In the genomic region with DNA sequence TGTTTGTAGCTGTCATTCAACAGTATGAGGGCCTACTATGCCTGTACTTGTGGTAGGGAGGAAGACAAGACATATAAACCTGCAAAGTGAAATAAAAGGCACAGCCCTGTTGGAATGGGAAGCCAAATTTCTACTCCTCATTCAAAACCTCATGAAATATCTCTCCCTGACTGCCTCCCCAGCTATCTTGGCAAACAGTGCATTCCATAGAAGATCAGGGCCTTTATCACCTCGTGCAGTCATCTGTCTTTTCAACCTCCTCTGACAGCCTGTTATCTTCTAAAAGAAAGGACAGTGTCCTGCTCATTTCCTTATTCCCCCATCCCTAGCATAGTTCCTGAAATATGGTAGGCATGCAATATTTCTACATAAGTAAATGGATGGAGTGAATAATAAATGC, we compare ENCODE assay signal across 13 cellular contexts.
DNase-seq lines count a peak whose midpoint lies in the region; ATAC-seq and TF ChIP-seq lines count a peak whose summit lies in the region.
"Had no signal": no experiment of that assay in that cellular context is flagged by ENCODE, and none has a peak within 500 bp of the region (broad histone marks: within the 10 kb centered on the region; RNA-seq: fewer than 3 reads in every experiment).

No MANE protein-coding gene starts in this region.

- H3K4me3 ChIP-seq in DOHH2 (ENCODE audit: low read length), result no peak overlapping the region
- no peak overlapping the region for H3K4me3 ChIP-seq in trophoblast cell (ENCODE audit: low read depth, low read length)
- no peak overlapping the region for H3K4me3 ChIP-seq in lower leg skin (ENCODE audit: low read depth, poor library complexity, severe bottlenecking)
- H3K4me3 ChIP-seq: GM12878, thoracic aorta had no signal

- no peak overlapping the region for H4K91ac ChIP-seq in trophoblast cell (ENCODE audit: low read depth, low read length)

- intact Hi-C loops in lower leg skin (cut with DNase I; ENCODE audit: low total_unique reads), result no loop called here

- H3K18ac ChIP-seq in trophoblast cell (ENCODE audit: low read length), result no peak overlapping the region

- no peak overlapping the region for H2BK120ac ChIP-seq in trophoblast cell (ENCODE audit: insufficient read depth, low read length, poor library complexity)

- H2AK5ac ChIP-seq in trophoblast cell (ENCODE audit: low read length), result no peak overlapping the region

- DNase-seq in NCI-H226, result peak; percentile 90
- DNase-seq in caudate nucleus (lab: John Stamatoyannopoulos, UW), result no peak
- peak; percentile 75 to 90 for DNase-seq in trophoblast cell
- no peak for DNase-seq in lower leg skin (ENCODE audit: low spot score in 2 of 2)
- no peak for DNase-seq in NCI-H1930 (lab: John Stamatoyannopoulos, UW)
- DNase-seq: activated naive CD4-positive, alpha-beta T cell treated with anti-CD3 and anti-CD28 coated beads, Interleukin-2, amount 50 U/mL, for 16 hours; NCI-H2107 had no signal

- H2BK5ac ChIP-seq in trophoblast cell (ENCODE audit: low read depth, low read length, poor library complexity), result no peak overlapping the region

- WGBS in trophoblast cell (ENCODE audit: extremely low coverage, insufficient coverage, insufficient read length), result no CpG with 5 or more reads among the region's 1 CpG
- 47 to 60% methylated on average over 1 of the region's 1 CpG for WGBS in lower leg skin, 2 donors

- H3K9me2 ChIP-seq in DOHH2 (replicated peaks; ENCODE audit: control insufficient read depth, low read length), result no peaks in the 10 kb centered on the region

- H3K27me3 ChIP-seq in DOHH2 (ENCODE audit: control insufficient read depth, low read length) (no peaks in the 10 kb centered on the region), trophoblast cell (ENCODE audit: insufficient read depth, low read length) (no peaks in the 10 kb centered on the region)

- H3K14ac ChIP-seq in trophoblast cell (ENCODE audit: low read length), result no peak overlapping the region

- TF ChIP-seq CTCF in DOHH2 (IDR thresholded peaks at IDR 0.05; ENCODE audit: low read depth, low read length, poor library complexity, severe bottlenecking), result no peak
- no peak for TF ChIP-seq CTCF in lower leg skin (IDR thresholded peaks at IDR 0.05)

- peak overlapping the region; percentile 79; the same call in 1 of the 2 replicates for H3K27ac ChIP-seq in DOHH2 (ENCODE audit: low read depth, low read length)
- peak overlapping the region; percentile 72 for H3K27ac ChIP-seq in caudate nucleus (ENCODE audit: low read depth, low read length)
- peak overlapping the region; percentile 80 for H3K27ac ChIP-seq in trophoblast cell (ENCODE audit: low read depth, low read length)
- H3K27ac ChIP-seq: C4-2B had no signal

- H3K36me3 ChIP-seq in DOHH2 (ENCODE audit: control insufficient read depth, low read length) (no peaks in the 10 kb centered on the region), trophoblast cell (ENCODE audit: control insufficient read depth in 1 of 2, insufficient read depth in 2 of 2, low read length in 2 of 2) (no peaks in the 10 kb centered on the region)
- H3K36me3 ChIP-seq: thoracic aorta had no signal

- no peak overlapping the region for H2BK12ac ChIP-seq in trophoblast cell (ENCODE audit: low read length)

- H3K9me3 ChIP-seq in DOHH2 (ENCODE audit: control insufficient read depth, insufficient read depth, low read length) (no peaks in the 10 kb centered on the region), trophoblast cell (ENCODE audit: insufficient read depth, low read depth, low read length) (no peaks in the 10 kb centered on the region)
- H3K9me3 ChIP-seq: thoracic aorta had no signal

- H4K20me1 ChIP-seq in DOHH2 (ENCODE audit: control insufficient read depth, insufficient read depth, low read depth, low read length), result no peaks in the 10 kb centered on the region

- H3K23ac ChIP-seq in trophoblast cell (ENCODE audit: low read length), result no peak overlapping the region

- H3K4me1 ChIP-seq in DOHH2 (ENCODE audit: control insufficient read depth, low read length) (peaks cover 37% of the 10 kb centered on the region), trophoblast cell (ENCODE audit: control insufficient read depth in 1 of 2, insufficient read depth in 2 of 2, low read length in 2 of 2) (peaks cover 5 to 11% of the 10 kb centered on the region in 2 experiments)

- peak overlapping the region; percentile 84 for H3K4me2 ChIP-seq in DOHH2 (ENCODE audit: low read length)
- no peak overlapping the region for H3K4me2 ChIP-seq in trophoblast cell (ENCODE audit: low read length)

- H3K79me2 ChIP-seq in DOHH2 (ENCODE audit: control insufficient read depth, low read length) (no peaks in the 10 kb centered on the region), trophoblast cell (ENCODE audit: control insufficient read depth, insufficient read depth, low read length, poor library complexity) (no peaks in the 10 kb centered on the region)

- H3F3A ChIP-seq in DOHH2 (ENCODE audit: control insufficient read depth, insufficient read depth), result peaks cover 8% of the 10 kb centered on the region

- H3K79me1 ChIP-seq in trophoblast cell (ENCODE audit: low read length), result peaks cover 17% of the 10 kb centered on the region

- H4K12ac ChIP-seq in trophoblast cell (ENCODE audit: low read depth, low read length), result no peak overlapping the region

- TF ChIP-seq POLR2A in lower leg skin (IDR thresholded peaks at IDR 0.05), result no peak

- ATAC-seq in GM19395 (IDR thresholded peaks at IDR 0.05; ENCODE audit: unreplicated experiment) (no peak), GM18502 (IDR thresholded peaks at IDR 0.05; ENCODE audit: poor library complexity, unreplicated experiment) (no peak)

- H3K4ac ChIP-seq in trophoblast cell (ENCODE audit: low read depth, low read length), result no peak overlapping the region

- no peak overlapping the region for H4K8ac ChIP-seq in trophoblast cell (ENCODE audit: low read depth, low read length)

- H3K9ac ChIP-seq in trophoblast cell (ENCODE audit: low read length), result no peak overlapping the region

- no peak overlapping the region for H2AFZ ChIP-seq in trophoblast cell (ENCODE audit: insufficient read depth, low read length, poor library complexity)

Comparison
In these comparisons a context has a peak if more than half of its experiments do, and no peak if none do; other contexts are left out.
1. DNase-seq: peak in NCI-H226 (single experiment) and trophoblast cell (2 of 2); none in caudate nucleus (0 of 61), lower leg skin (0 of 2) and NCI-H1930 (0 of 2).
2. Peak in every context shown above with its lines, with median percentiles within 50 percentile points of each other: H3K27ac ChIP-seq.